ENCODE assay signal across 1 cellular context in genomic region chr4:65670331-65671031, GRCh38.
TF ChIP-seq lines count a peak whose summit lies in the region.

Gene EPHA5, minus strand, starts transcription at chr4:65670489. Its CDS starts 747 bp downstream, at chr4:65669742.

TF ChIP-seq in HepG2, 621 proteins besides CTCF, POLR2A, EP300 and RAD21 (continued from another document):
- TF ChIP-seq ZFP90 (CRISPR knock-in tag; IDR thresholded peaks at IDR 0.05; ENCODE audit: borderline replicate concordance) (no peak), RBM22 (optimal IDR thresholded peaks at IDR 0.05; ENCODE audit: low read length) (no peak), MAX (IDR thresholded peaks at IDR 0.05) (peak; percentile 83), TFDP1 (CRISPR knock-in tag; IDR thresholded peaks at IDR 0.05; ENCODE audit: borderline replicate concordance) (peak; percentile 65; the same call in 1 of the 2 replicates), ZNF430 (CRISPR knock-in tag; IDR thresholded peaks at IDR 0.05) (no peak), HOXD1 (CRISPR knock-in tag; IDR thresholded peaks at IDR 0.05) (no peak), RNF2 (conservative IDR thresholded peaks at IDR 0.05; ENCODE audit: low read depth) (0 out of 2 replicates have a peak, but pooled peaks have one; percentile 42), ATF7 (IDR thresholded peaks at IDR 0.05) (no peak), ATF7 (CRISPR knock-in tag; IDR thresholded peaks at IDR 0.05) (no peak), ARID5B (CRISPR knock-in tag; IDR thresholded peaks at IDR 0.05) (peak; percentile 23; the same call in 1 of the 2 replicates), BRF2 (CRISPR knock-in tag; IDR thresholded peaks at IDR 0.05) (no peak), ATRX (CRISPR knock-in tag; IDR thresholded peaks at IDR 0.05; ENCODE audit: borderline replicate concordance) (no peak), ZNF776 (CRISPR knock-in tag; IDR thresholded peaks at IDR 0.05) (no peak), IRF2 (CRISPR knock-in tag; IDR thresholded peaks at IDR 0.05) (no peak), NFIB (CRISPR knock-in tag; IDR thresholded peaks at IDR 0.05; ENCODE audit: borderline replicate concordance) (no peak), HNRNPLL (IDR thresholded peaks at IDR 0.05; ENCODE audit: low read depth, low read length, poor library complexity, severe bottlenecking) (peak; percentile 87), ZMYM2 (CRISPR knock-in tag; IDR thresholded peaks at IDR 0.05) (no peak), ZBTB7B (CRISPR knock-in tag; IDR thresholded peaks at IDR 0.05) (no peak), BRD4 (CRISPR knock-in tag; IDR thresholded peaks at IDR 0.05) (no peak), PHF21A (CRISPR knock-in tag; IDR thresholded peaks at IDR 0.05) (no peak), IKZF5 (CRISPR knock-in tag; IDR thresholded peaks at IDR 0.05) (no peak), ZNF263 (CRISPR knock-in tag; IDR thresholded peaks at IDR 0.05) (no peak), ZNF83 (CRISPR knock-in tag; IDR thresholded peaks at IDR 0.05; ENCODE audit: borderline replicate concordance) (no peak), KDM5B (CRISPR knock-in tag; IDR thresholded peaks at IDR 0.05; ENCODE audit: borderline replicate concordance) (peak; percentile 53; the same call in 1 of the 2 replicates), UBTF (CRISPR knock-in tag; IDR thresholded peaks at IDR 0.05) (peak; percentile 58; the same call in 1 of the 2 replicates), REST (IDR thresholded peaks at IDR 0.05; ENCODE audit: borderline replicate concordance in 1 of 2, low read depth in 1 of 2, low read length in 2 of 2) (no peak)
